In the genomic region with DNA sequence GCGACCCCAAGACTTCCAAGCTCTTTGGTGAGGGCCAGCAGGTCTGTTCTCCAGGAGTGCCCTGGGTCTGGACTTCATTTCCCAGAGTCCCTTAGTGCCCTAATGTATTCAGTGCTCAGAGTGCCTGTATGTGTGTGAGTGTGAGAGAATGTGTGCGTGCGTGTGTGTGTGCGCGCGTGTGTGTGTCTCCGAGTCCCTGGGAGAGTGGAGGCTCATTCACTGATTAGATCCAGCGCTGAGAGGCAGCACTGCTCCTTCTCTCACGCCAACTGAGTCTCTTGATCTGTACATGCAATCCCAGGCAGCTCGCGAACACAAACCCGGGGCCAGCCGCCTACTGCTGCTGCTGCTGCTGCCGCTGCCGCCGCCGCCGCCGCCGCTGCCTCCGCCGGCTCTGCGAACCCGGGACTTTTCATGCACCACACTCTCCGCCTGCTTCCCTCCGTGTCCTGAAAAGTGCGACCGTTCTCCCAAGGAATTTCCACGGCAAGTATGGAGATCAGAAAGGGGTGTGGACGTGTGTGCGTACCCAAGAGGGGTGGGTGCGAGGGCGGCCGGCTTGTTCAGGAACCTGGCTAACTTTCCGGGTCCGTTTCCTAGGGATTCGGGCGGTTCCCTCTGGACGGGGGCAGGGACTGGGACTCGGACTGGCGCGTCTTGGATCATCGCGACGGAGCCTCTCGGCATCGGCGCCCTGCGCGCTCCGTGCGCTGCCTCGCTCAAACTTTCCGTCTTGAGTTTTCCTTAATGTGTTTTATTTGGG, we compare ENCODE assay signal across 1 cellular context.
TF ChIP-seq lines count a peak whose summit lies in the region.

Gene RNF220, plus strand, starts transcription at position 215 of the 763 bp plus-strand sequence.

TF ChIP-seq in HepG2, 621 proteins besides CTCF, POLR2A, EP300 and RAD21 (continued from another document and continues in another):
- TF ChIP-seq GPBP1L1 (CRISPR knock-in tag; IDR thresholded peaks at IDR 0.05) (no peak), HOXA5 (CRISPR knock-in tag; IDR thresholded peaks at IDR 0.05) (no peak), CENPX (CRISPR knock-in tag; IDR thresholded peaks at IDR 0.05) (no peak), KLF9 (CRISPR knock-in tag; IDR thresholded peaks at IDR 0.05; ENCODE audit: low read depth) (no peak), FOXM1 (CRISPR knock-in tag; IDR thresholded peaks at IDR 0.05) (no peak), MXI1 (IDR thresholded peaks at IDR 0.05; ENCODE audit: borderline replicate concordance, low read depth, low read length) (no peak), PHF8 (CRISPR knock-in tag; IDR thresholded peaks at IDR 0.05) (peak; percentile 42; the same call in 1 of the 2 replicates), ZMYM3 (CRISPR knock-in tag; IDR thresholded peaks at IDR 0.05) (no peak; the same call in 1 of the 2 replicates), ZSCAN12 (CRISPR knock-in tag; IDR thresholded peaks at IDR 0.05) (no peak), CCDC6 (CRISPR knock-in tag; IDR thresholded peaks at IDR 0.05) (no peak; the same call in 1 of the 2 replicates), REL (CRISPR knock-in tag; conservative IDR thresholded peaks at IDR 0.05) (no peak), TARDBP (CRISPR knock-in tag; IDR thresholded peaks at IDR 0.05) (no peak), RNF2 (conservative IDR thresholded peaks at IDR 0.05; ENCODE audit: low read depth) (peak; percentile 61; the same call in 1 of the 2 replicates), ZNF121 (CRISPR knock-in tag; IDR thresholded peaks at IDR 0.05) (no peak), NFIC (IDR thresholded peaks at IDR 0.05; ENCODE audit: low read length) (no peak), ZSCAN9 (CRISPR knock-in tag; IDR thresholded peaks at IDR 0.05; ENCODE audit: borderline replicate concordance) (no peak), GABPB1 (CRISPR knock-in tag; IDR thresholded peaks at IDR 0.05) (peak; percentile 63), SPEN (CRISPR knock-in tag; IDR thresholded peaks at IDR 0.05; ENCODE audit: low read depth) (peak; percentile 69; the same call in 1 of the 2 replicates), CENPBD1 (CRISPR knock-in tag; IDR thresholded peaks at IDR 0.05; ENCODE audit: borderline replicate concordance, low read depth) (no peak), ZNF296 (CRISPR knock-in tag; conservative IDR thresholded peaks at IDR 0.05) (no peak), RBM22 (optimal IDR thresholded peaks at IDR 0.05; ENCODE audit: low read length) (no peak), ZNF44 (CRISPR knock-in tag; IDR thresholded peaks at IDR 0.05) (peak; percentile 63; the same call in 1 of the 2 replicates), HMG20B (CRISPR knock-in tag; conservative IDR thresholded peaks at IDR 0.05) (no peak), HIVEP1 (CRISPR knock-in tag; IDR thresholded peaks at IDR 0.05) (no peak), ZNF264 (CRISPR knock-in tag; IDR thresholded peaks at IDR 0.05) (no peak), HNRNPK (IDR thresholded peaks at IDR 0.05; ENCODE audit: low read depth, low read length, poor library complexity, severe bottlenecking) (peak; percentile 8), ZNF530 (CRISPR knock-in tag; IDR thresholded peaks at IDR 0.05; ENCODE audit: low read depth) (no peak), NONO (IDR thresholded peaks at IDR 0.05) (no peak), NONO (CRISPR knock-in tag; conservative IDR thresholded peaks at IDR 0.05) (peak; percentile 57; the same call in 1 of the 2 replicates), MBNL3 (CRISPR knock-in tag; conservative IDR thresholded peaks at IDR 0.05) (no peak), PLSCR1 (CRISPR knock-in tag; IDR thresholded peaks at IDR 0.05; ENCODE audit: borderline replicate concordance) (no peak), ZNF460 (CRISPR knock-in tag; IDR thresholded peaks at IDR 0.05; ENCODE audit: borderline replicate concordance) (no peak), AHDC1 (CRISPR knock-in tag; IDR thresholded peaks at IDR 0.05; ENCODE audit: borderline replicate concordance) (0 out of 2 replicates have a peak, but pooled peaks have one; percentile 31), NFYB (CRISPR knock-in tag; IDR thresholded peaks at IDR 0.05) (no peak), KMT2A (CRISPR knock-in tag; IDR thresholded peaks at IDR 0.05) (no peak), NFKBIZ (CRISPR knock-in tag; IDR thresholded peaks at IDR 0.05) (no peak), SIX4 (CRISPR knock-in tag; IDR thresholded peaks at IDR 0.05) (no peak), KLF12 (CRISPR knock-in tag; IDR thresholded peaks at IDR 0.05; ENCODE audit: borderline replicate concordance) (no peak), RFXAP (CRISPR knock-in tag; IDR thresholded peaks at IDR 0.05; ENCODE audit: borderline replicate concordance) (no peak), ZBTB2 (CRISPR knock-in tag; IDR thresholded peaks at IDR 0.05; ENCODE audit: low read depth) (no peak), KLF16 (CRISPR knock-in tag; IDR thresholded peaks at IDR 0.05) (peak in 1 of 2 experiments; percentile 54; a peak in 2 of 4 replicates)
- TF ChIP-seq, protein P1, sequence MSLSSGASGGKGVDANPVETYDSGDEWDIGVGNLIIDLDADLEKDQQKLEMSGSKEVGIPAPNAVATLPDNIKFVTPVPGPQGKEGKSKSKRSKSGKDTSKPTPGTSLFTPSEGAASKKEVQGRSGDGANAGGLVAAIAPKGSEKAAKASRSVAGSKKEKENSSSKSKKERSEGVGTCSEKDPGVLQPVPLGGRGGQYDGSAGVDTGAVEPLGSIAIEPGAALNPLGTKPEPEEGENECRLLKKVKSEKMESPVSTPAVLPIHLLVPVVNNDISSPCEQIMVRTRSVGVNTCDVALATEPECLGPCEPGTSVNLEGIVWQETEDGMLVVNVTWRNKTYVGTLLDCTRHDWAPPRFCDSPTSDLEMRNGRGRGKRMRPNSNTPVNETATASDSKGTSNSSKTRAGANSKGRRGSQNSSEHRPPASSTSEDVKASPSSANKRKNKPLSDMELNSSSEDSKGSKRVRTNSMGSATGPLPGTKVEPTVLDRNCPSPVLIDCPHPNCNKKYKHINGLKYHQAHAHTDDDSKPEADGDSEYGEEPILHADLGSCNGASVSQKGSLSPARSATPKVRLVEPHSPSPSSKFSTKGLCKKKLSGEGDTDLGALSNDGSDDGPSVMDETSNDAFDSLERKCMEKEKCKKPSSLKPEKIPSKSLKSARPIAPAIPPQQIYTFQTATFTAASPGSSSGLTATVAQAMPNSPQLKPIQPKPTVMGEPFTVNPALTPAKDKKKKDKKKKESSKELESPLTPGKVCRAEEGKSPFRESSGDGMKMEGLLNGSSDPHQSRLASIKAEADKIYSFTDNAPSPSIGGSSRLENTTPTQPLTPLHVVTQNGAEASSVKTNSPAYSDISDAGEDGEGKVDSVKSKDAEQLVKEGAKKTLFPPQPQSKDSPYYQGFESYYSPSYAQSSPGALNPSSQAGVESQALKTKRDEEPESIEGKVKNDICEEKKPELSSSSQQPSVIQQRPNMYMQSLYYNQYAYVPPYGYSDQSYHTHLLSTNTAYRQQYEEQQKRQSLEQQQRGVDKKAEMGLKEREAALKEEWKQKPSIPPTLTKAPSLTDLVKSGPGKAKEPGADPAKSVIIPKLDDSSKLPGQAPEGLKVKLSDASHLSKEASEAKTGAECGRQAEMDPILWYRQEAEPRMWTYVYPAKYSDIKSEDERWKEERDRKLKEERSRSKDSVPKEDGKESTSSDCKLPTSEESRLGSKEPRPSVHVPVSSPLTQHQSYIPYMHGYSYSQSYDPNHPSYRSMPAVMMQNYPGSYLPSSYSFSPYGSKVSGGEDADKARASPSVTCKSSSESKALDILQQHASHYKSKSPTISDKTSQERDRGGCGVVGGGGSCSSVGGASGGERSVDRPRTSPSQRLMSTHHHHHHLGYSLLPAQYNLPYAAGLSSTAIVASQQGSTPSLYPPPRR (CRISPR knock-in tag; IDR thresholded peaks at IDR 0.05; ENCODE audit: borderline replicate concordance), result no peak; the same call in 1 of the 2 replicates
- TF ChIP-seq, protein P2, sequence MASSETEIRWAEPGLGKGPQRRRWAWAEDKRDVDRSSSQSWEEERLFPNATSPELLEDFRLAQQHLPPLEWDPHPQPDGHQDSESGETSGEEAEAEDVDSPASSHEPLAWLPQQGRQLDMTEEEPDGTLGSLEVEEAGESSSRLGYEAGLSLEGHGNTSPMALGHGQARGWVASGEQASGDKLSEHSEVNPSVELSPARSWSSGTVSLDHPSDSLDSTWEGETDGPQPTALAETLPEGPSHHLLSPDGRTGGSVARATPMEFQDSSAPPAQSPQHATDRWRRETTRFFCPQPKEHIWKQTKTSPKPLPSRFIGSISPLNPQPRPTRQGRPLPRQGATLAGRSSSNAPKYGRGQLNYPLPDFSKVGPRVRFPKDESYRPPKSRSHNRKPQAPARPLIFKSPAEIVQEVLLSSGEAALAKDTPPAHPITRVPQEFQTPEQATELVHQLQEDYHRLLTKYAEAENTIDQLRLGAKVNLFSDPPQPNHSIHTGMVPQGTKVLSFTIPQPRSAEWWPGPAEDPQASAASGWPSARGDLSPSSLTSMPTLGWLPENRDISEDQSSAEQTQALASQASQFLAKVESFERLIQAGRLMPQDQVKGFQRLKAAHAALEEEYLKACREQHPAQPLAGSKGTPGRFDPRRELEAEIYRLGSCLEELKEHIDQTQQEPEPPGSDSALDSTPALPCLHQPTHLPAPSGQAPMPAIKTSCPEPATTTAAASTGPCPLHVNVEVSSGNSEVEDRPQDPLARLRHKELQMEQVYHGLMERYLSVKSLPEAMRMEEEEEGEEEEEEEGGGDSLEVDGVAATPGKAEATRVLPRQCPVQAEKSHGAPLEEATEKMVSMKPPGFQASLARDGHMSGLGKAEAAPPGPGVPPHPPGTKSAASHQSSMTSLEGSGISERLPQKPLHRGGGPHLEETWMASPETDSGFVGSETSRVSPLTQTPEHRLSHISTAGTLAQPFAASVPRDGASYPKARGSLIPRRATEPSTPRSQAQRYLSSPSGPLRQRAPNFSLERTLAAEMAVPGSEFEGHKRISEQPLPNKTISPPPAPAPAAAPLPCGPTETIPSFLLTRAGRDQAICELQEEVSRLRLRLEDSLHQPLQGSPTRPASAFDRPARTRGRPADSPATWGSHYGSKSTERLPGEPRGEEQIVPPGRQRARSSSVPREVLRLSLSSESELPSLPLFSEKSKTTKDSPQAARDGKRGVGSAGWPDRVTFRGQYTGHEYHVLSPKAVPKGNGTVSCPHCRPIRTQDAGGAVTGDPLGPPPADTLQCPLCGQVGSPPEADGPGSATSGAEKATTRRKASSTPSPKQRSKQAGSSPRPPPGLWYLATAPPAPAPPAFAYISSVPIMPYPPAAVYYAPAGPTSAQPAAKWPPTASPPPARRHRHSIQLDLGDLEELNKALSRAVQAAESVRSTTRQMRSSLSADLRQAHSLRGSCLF (CRISPR knock-in tag; IDR thresholded peaks at IDR 0.05; ENCODE audit: borderline replicate concordance), result no peak
